ENCODE assay signal across 8 cellular contexts in the genomic region with DNA sequence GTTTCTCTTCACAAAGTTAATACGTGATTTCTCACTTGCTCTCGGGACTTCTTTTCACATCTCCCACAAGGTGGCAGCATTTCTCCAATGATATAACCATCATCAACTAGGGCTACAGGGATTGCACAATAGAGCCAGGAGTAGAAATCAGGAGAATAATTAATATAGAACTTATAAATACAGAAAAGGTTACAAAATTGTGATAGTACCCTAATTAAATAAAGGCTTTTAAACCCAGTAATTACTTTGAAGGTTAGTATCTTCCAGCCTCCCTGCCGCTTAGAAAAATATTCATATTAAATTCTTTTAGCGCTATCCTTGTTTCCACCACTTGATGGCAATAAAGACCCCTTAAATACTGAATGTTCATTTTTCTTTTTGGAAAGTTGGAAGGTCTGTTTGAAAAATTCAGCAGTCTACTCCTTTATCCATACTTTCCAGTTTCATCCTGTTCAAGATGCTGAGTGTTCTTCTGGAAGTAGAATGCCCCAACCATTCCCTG.
DNase-seq lines count a peak whose midpoint lies in the region; ATAC-seq, FAIRE-seq and TF ChIP-seq lines count a peak whose summit lies in the region.

No MANE protein-coding gene starts in this region.

- DNase-seq in D341Med (ENCODE audit: low spot score) (peak; percentile 63), NCI-H1930 (lab: John Stamatoyannopoulos, UW) (peak; percentile 73 to 78), T-helper 1 cell (peak in 4 of 5 donors; percentile 6 to 61 (median 40)), myocyte (ENCODE audit: low read depth) (peak; percentile 90), omental fat pad (ENCODE audit: low spot score) (no peak)

- ATAC-seq in GM19025 (IDR thresholded peaks at IDR 0.05; ENCODE audit: low read depth, unreplicated experiment) (peak; percentile 76), HG03097 (IDR thresholded peaks at IDR 0.05; ENCODE audit: low FRiP score, unreplicated experiment) (peak; percentile 70), omental fat pad (ENCODE audit: low FRiP score) (no peak)

- FAIRE-seq in endometrium (lab: Jason Lieb, UNC) = peak; percentile 93

- peak in 1 of 3 donors; percentile 3 for TF ChIP-seq CTCF in omental fat pad (IDR thresholded peaks at IDR 0.05)
